16 cellular contexts compared by ENCODE assay signal in the genomic region with DNA sequence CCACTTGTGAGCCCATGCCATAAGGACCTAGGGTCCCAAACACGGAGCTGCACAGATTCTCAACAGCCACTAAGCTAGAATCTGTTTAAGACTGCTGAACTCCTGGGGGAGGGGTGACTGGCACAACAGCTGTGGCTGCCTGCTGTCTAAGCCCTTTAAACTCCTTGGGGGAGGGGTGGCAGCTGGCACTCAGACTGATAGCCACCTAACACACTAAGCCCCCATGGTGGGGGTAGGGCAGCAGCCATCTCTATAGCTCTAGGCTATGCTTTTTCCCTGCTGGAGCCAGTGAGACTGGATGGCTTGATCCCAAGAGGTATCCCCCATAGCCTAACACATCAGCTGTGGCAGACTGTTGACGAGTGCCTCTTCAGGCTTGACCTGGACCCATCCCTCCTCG.
"Had no signal": no experiment of that assay in that cellular context is flagged by ENCODE, and none has a peak within 500 bp of the region (broad histone marks: within the 10 kb centered on the region; RNA-seq: fewer than 3 reads in every experiment).

No MANE protein-coding gene starts in this region.

- H3K27me3 ChIP-seq: esophagus squamous epithelium, ovary, sigmoid colon had no signal

- H3K4me3 ChIP-seq: esophagus squamous epithelium, lower lobe of right lung, ovary, sigmoid colon had no signal

- H3K9me3 ChIP-seq: esophagus squamous epithelium, lower lobe of right lung, ovary, sigmoid colon had no signal

- H3K27ac ChIP-seq: esophagus squamous epithelium, lower lobe of right lung, ovary, sigmoid colon had no signal

- H3K36me3 ChIP-seq: esophagus squamous epithelium, lower lobe of right lung, ovary, sigmoid colon had no signal

- ATAC-seq: activated CD8-positive, alpha-beta T cell treated with anti-CD3 and anti-CD28 coated beads, Interleukin-2, amount 10 ng/mL, durations not matched to agents 7 days and 5 days; activated T-cell treated with anti-CD3 and anti-CD28 coated beads, Interleukin-2, amount 50 U/mL, for 72 hours; left colon; lower lobe of right lung; T-helper 17 cell had no signal

- H3K4me1 ChIP-seq: esophagus squamous epithelium, lower lobe of right lung, sigmoid colon had no signal

- DNase-seq: activated B cell treated with CpG ODN at 0.5 μM for 24 hours; activated CD4-positive, alpha-beta T cell treated with anti-CD3 and anti-CD28 coated beads for 48 hours; activated CD8-positive, alpha-beta memory T cell treated with anti-CD3 and anti-CD28 coated beads, Interleukin-2, amount 50 U/mL, for 4 hours; activated CD8-positive, alpha-beta T cell treated with anti-CD3 and anti-CD28 coated beads, Interleukin-2, amount 10 ng/mL, durations not matched to agents 7 days and 5 days; activated naive CD8-positive, alpha-beta T cell treated with anti-CD3 and anti-CD28 coated beads, Interleukin-2, amount 10 ng/mL, durations not matched to agents 7 days and 5 days; activated T-cell treated with anti-CD3 and anti-CD28 coated beads, Interleukin-2, amount 50 U/mL, for 72 hours; aorta; cerebellar nuclear complex; effector CD8-positive, alpha-beta T cell; esophagus squamous epithelium; left colon; lower lobe of right lung; ovary; sigmoid colon; stimulated activated CD4-positive, alpha-beta T cell treated with anti-CD3 and anti-CD28 coated beads, Interleukin-1b, Interleukin-23, amount 100 ng/mL, for 48 hours; T-helper 17 cell had no signal
